ENCODE assay signal across 21 cellular contexts in the genomic region with DNA sequence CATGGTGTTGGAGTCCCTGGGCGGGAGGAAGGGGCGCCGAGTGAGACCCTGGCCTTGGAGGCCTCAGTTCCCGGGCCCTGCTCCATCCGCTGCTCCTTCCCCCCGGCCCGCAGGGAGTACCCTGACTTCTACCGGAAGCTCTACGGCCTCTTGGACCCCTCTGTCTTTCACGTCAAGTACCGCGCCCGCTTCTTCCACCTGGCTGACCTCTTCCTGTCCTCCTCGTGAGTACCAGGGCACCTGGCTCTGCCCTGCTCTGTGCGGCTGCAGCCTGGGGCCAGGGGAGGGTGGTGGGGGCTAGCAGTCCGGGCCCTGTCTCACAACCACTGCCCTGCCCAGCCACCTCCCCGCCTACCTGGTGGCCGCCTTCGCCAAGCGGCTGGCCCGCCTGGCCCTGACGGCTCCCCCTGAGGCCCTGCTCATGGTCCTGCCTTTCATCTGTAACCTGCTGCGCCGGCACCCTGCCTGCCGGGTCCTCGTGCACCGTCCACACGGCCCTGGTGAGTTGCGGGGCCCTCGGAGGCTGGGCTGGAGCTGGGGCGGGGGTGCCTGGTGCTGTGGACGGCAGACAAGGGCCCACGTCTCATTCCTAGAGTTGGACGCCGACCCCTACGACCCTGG.
"Had no signal": no experiment of that assay in that cellular context is flagged by ENCODE, and none has a peak within 500 bp of the region (broad histone marks: within the 10 kb centered on the region; RNA-seq: fewer than 3 reads in every experiment).

No MANE protein-coding gene starts in this region.

- H3K27ac Mint-ChIP-seq: activated CD4-positive, alpha-beta memory T cell treated with anti-CD3 and anti-CD28 coated beads for 36 hours; activated CD8-positive, alpha-beta memory T cell treated with anti-CD3 and anti-CD28 coated beads, Interleukin-2, amount 10 ng/mL, durations not matched to agents 7 days and 5 days; activated naive CD4-positive, alpha-beta T cell treated with anti-CD3 and anti-CD28 coated beads, Interleukin-2, amount 10 ng/mL, durations not matched to agents 7 days and 5 days; activated T-helper 2 cell treated with anti-CD3 and anti-CD28 coated beads, Interferon-gamma antibody, Interleukin-2, Interleukin-4, amounts not matched to agents 10 μg/mL and 5 μg/mL and 100 μg/mL, durations not matched to agents 14 hours and 24 hours and 36 hours; immature natural killer cell; memory B cell; naive thymus-derived CD4-positive, alpha-beta T cell; stimulated activated naive CD8-positive, alpha-beta T cell treated with anti-CD3 and anti-CD28 coated beads, Interleukin-15, Interleukin-2, amounts not matched to agents 100 ng/mL and 50 ng/mL, for 24 hours had no signal

- H3K27ac ChIP-seq: body of pancreas, coronary artery, sigmoid colon, SK-N-MC, spleen had no signal

- DNase-seq: activated CD4-positive, alpha-beta memory T cell treated with anti-CD3 and anti-CD28 coated beads for 36 hours; activated CD8-positive, alpha-beta memory T cell treated with anti-CD3 and anti-CD28 coated beads, Interleukin-2, amount 10 ng/mL, durations not matched to agents 7 days and 5 days; activated naive CD4-positive, alpha-beta T cell treated with anti-CD3 and anti-CD28 coated beads, Interleukin-2, amount 10 ng/mL, durations not matched to agents 7 days and 5 days; activated T-cell treated with anti-CD3 and anti-CD28 coated beads, Interleukin-2, amount 50 U/mL, for 1 hour; amniotic stem cell; body of pancreas; central memory CD4-positive, alpha-beta T cell; foreskin fibroblast; immature natural killer cell; left colon; T-helper 9 cell had no signal

- H3K4me3 ChIP-seq: body of pancreas, coronary artery, mucosa of descending colon, sigmoid colon, SK-N-MC, spleen had no signal

- H3K9me3 ChIP-seq: body of pancreas, mucosa of descending colon, sigmoid colon, spleen had no signal

- H3K4me3 Mint-ChIP-seq: activated CD4-positive, alpha-beta memory T cell treated with anti-CD3 and anti-CD28 coated beads for 36 hours; activated CD8-positive, alpha-beta memory T cell treated with anti-CD3 and anti-CD28 coated beads, Interleukin-2, amount 10 ng/mL, durations not matched to agents 7 days and 5 days; activated naive CD4-positive, alpha-beta T cell treated with anti-CD3 and anti-CD28 coated beads, Interleukin-2, amount 10 ng/mL, durations not matched to agents 7 days and 5 days; immature natural killer cell; memory B cell; naive thymus-derived CD4-positive, alpha-beta T cell; stimulated activated naive CD8-positive, alpha-beta T cell treated with anti-CD3 and anti-CD28 coated beads, Interleukin-15, Interleukin-2, amounts not matched to agents 100 ng/mL and 50 ng/mL, for 24 hours had no signal

- ATAC-seq: activated CD4-positive, CD25-positive, alpha-beta regulatory T cell treated with anti-CD3 and anti-CD28 coated beads, Interleukin-2, amount 50 U/mL, for 24 hours; activated CD8-positive, alpha-beta memory T cell treated with anti-CD3 and anti-CD28 coated beads, Interleukin-2, amount 10 ng/mL, durations not matched to agents 7 days and 5 days; body of pancreas; left colon; mucosa of descending colon; naive thymus-derived CD4-positive, alpha-beta T cell had no signal

- H3K27me3 Mint-ChIP-seq: activated CD4-positive, alpha-beta memory T cell treated with anti-CD3 and anti-CD28 coated beads for 36 hours; activated CD8-positive, alpha-beta memory T cell treated with anti-CD3 and anti-CD28 coated beads, Interleukin-2, amount 10 ng/mL, durations not matched to agents 7 days and 5 days; activated naive CD4-positive, alpha-beta T cell treated with anti-CD3 and anti-CD28 coated beads, Interleukin-2, amount 10 ng/mL, durations not matched to agents 7 days and 5 days; memory B cell; naive thymus-derived CD4-positive, alpha-beta T cell; stimulated activated naive CD8-positive, alpha-beta T cell treated with anti-CD3 and anti-CD28 coated beads, Interleukin-15, Interleukin-2, amounts not matched to agents 100 ng/mL and 50 ng/mL, for 24 hours had no signal

- H3K36me3 Mint-ChIP-seq: activated CD8-positive, alpha-beta memory T cell treated with anti-CD3 and anti-CD28 coated beads, Interleukin-2, amount 10 ng/mL, durations not matched to agents 7 days and 5 days; immature natural killer cell had no signal

- H3K9me3 Mint-ChIP-seq: activated CD4-positive, alpha-beta memory T cell treated with anti-CD3 and anti-CD28 coated beads for 36 hours; activated naive CD4-positive, alpha-beta T cell treated with anti-CD3 and anti-CD28 coated beads, Interleukin-2, amount 10 ng/mL, durations not matched to agents 7 days and 5 days; activated T-helper 2 cell treated with anti-CD3 and anti-CD28 coated beads, Interferon-gamma antibody, Interleukin-2, Interleukin-4, amounts not matched to agents 10 μg/mL and 5 μg/mL and 100 μg/mL, durations not matched to agents 14 hours and 24 hours and 36 hours; immature natural killer cell; memory B cell; naive thymus-derived CD4-positive, alpha-beta T cell; stimulated activated naive CD8-positive, alpha-beta T cell treated with anti-CD3 and anti-CD28 coated beads, Interleukin-15, Interleukin-2, amounts not matched to agents 100 ng/mL and 50 ng/mL, for 24 hours had no signal

- H3K27me3 ChIP-seq: body of pancreas, sigmoid colon, spleen had no signal
